In genomic region chr6:90676516-90676915, GRCh38 we compare ENCODE assay signal across 20 cellular contexts.
DNase-seq lines count a peak whose midpoint lies in the region; ATAC-seq, FAIRE-seq and TF ChIP-seq lines count a peak whose summit lies in the region.
"Had no signal": no experiment of that assay in that cellular context is flagged by ENCODE, and none has a peak within 500 bp of the region (broad histone marks: within the 10 kb centered on the region; RNA-seq: fewer than 3 reads in every experiment).

No MANE protein-coding gene starts in this region.

- CTCF ChIA-PET in HEK293 (lab: Yijun Ruan, JAX) (no interaction called here), H1 (lab: Charles Lee; ENCODE audit: partially characterized antibody) (no interaction called here)

- H4K5ac ChIP-seq in H1 (ENCODE audit: insufficient read length, low read depth, low read length) (no peak overlapping the region), mesendoderm (ENCODE audit: low read length) (no peak overlapping the region)

- no peak overlapping the region for H2BK120ac ChIP-seq in H1 (replicated peaks; ENCODE audit: low read depth, low read length)
- peak overlapping the region; percentile 36 for H2BK120ac ChIP-seq in mesendoderm (ENCODE audit: low read depth, low read length)

- H3K4me2 ChIP-seq in H1 (ENCODE audit: insufficient read depth in 1 of 2, low read depth in 2 of 2, low read length in 2 of 2) (peak overlapping the region; percentile 37 to 50; a peak in 3 of 4 replicates), mesendoderm (ENCODE audit: low read length) (no peak overlapping the region)
- H3K4me2 ChIP-seq: A549 had no signal

- intact Hi-C loops in lower lobe of right lung (cut with DNase I) = no loop called here

- peak in 1 of 2 experiments; percentile 26; a peak in 1 of 3 replicates for TF ChIP-seq EP300 in H1 (IDR thresholded peaks at IDR 0.05; ENCODE audit: borderline replicate concordance in 1 of 2, low read depth in 2 of 2, low read length in 2 of 2)

- TF ChIP-seq CTCF in HEK293 (tag by site-specific recombination; IDR thresholded peaks at IDR 0.05) = no peak
- TF ChIP-seq CTCF in H1 (IDR thresholded peaks at IDR 0.05; ENCODE audit: control extremely low read depth in 1 of 3, insufficient read depth in 1 of 3, low read depth in 1 of 3, low read length in 3 of 3) = no peak
- no peak for TF ChIP-seq CTCF in lower lobe of right lung (IDR thresholded peaks at IDR 0.05)

- H3K18ac ChIP-seq in H1 (ENCODE audit: extremely low read depth, low read length) (no peak overlapping the region; the same call in 1 of the 2 replicates), mesendoderm (ENCODE audit: low read length) (peak overlapping the region; percentile 83)

- no peak overlapping the region for H3K56ac ChIP-seq in H1 (replicated peaks; ENCODE audit: insufficient read length, low read depth, low read length)
- no peak overlapping the region for H3K56ac ChIP-seq in mesendoderm (ENCODE audit: low read length)

- H2AFZ ChIP-seq in H1 (ENCODE audit: low read length) = no peak overlapping the region

- WGBS in H1 (ENCODE audit: extremely low coverage in 1 of 2, insufficient coverage in 1 of 2, insufficient read length in 1 of 2, insufficient replicate concordance in 2 of 2, low coverage in 1 of 2, low lambda C conversion rate in 2 of 2, missing lambda C conversion rate in 1 of 2), 2 experiments = 5% methylated on average over 3 of the region's 3 CpGs; no CpG with 5 or more reads in 1 of the 2 experiments
- WGBS in mesendoderm (ENCODE audit: extremely low coverage, insufficient coverage, low lambda C conversion rate) = no CpG with 5 or more reads among the region's 3 CpGs

- TF ChIP-seq POLR2A in H1 (IDR thresholded peaks at IDR 0.05; ENCODE audit: control extremely low read depth in 1 of 2, low read depth in 2 of 2, low read length in 2 of 2) (peak in 1 of 2 experiments; percentile 54; a peak in 1 of 3 replicates), H54 (IDR thresholded peaks at IDR 0.05; ENCODE audit: low read depth, low read length) (no peak)

- no peaks in the 10 kb centered on the region for H3K27me3 ChIP-seq in H1 (replicated peaks in 1 of 4; ENCODE audit: control insufficient read depth in 3 of 4, extremely low read depth in 1 of 4, insufficient read depth in 3 of 4, low read length in 3 of 4)
- no peaks in the 10 kb centered on the region for H3K27me3 ChIP-seq in mesendoderm (ENCODE audit: insufficient read depth, low read length, poor library complexity)
- no peaks in the 10 kb centered on the region for H3K27me3 ChIP-seq in lower lobe of right lung (ENCODE audit: low read depth)
- H3K27me3 ChIP-seq: MG63 had no signal

- no peak overlapping the region for H3K14ac ChIP-seq in H1 (ENCODE audit: insufficient read length)

- peak overlapping the region; percentile 63; the same call in 1 of the 2 replicates for H2BK20ac ChIP-seq in H1 (ENCODE audit: low read length)

- no peak overlapping the region for H4K91ac ChIP-seq in H1 (replicated peaks; ENCODE audit: insufficient read length, low read length)

- no peak overlapping the region for H3K4me3 ChIP-seq in HEK293 (ENCODE audit: low read depth, low read length)
- H3K4me3 ChIP-seq in H1 (ENCODE audit: extremely low read depth in 1 of 4, insufficient read depth in 2 of 4, low read depth in 3 of 4, low read length in 4 of 4) = no peak overlapping the region
- H3K4me3 ChIP-seq in mesendoderm (ENCODE audit: low read length) = no peak overlapping the region
- H3K4me3 ChIP-seq in lower lobe of right lung = no peak overlapping the region
- H3K4me3 ChIP-seq: A549, MG63 had no signal

- H2BK5ac ChIP-seq in H1 (ENCODE audit: low read depth, low read length) (peak overlapping the region; percentile 86; the same call in 1 of the 2 replicates), mesendoderm (ENCODE audit: low read length) (peak overlapping the region; percentile 33)

- POLR2A ChIA-PET in HEK293 (lab: Yijun Ruan, JAX) (no interaction called here), H1 (lab: Charles Lee; ENCODE audit: partially characterized antibody) (interaction anchor here (1.9 kb wide), 1 partner anchor 66 kb away, joined by 4 read pairs; no protein-coding TSS in a partner anchor)

- no peak overlapping the region for H4K8ac ChIP-seq in H1 (ENCODE audit: extremely low read depth, insufficient read depth, low read length)
- no peak overlapping the region for H4K8ac ChIP-seq in mesendoderm (ENCODE audit: low read depth, low read length)

- H3K9me3 ChIP-seq in HEK293 (ENCODE audit: control insufficient read depth, insufficient read depth, low read depth, low read length) = no peaks in the 10 kb centered on the region
- H3K9me3 ChIP-seq in H1 (ENCODE audit: insufficient read depth in 2 of 2, low read depth in 1 of 2, low read length in 1 of 2) = no peaks in the 10 kb centered on the region
- H3K9me3 ChIP-seq in lower lobe of right lung = no peaks in the 10 kb centered on the region
- H3K9me3 ChIP-seq: A549, MG63 had no signal

- H3K36me3 ChIP-seq in HEK293 (ENCODE audit: control insufficient read depth in 2 of 2, insufficient read depth in 1 of 2, low read length in 2 of 2) (no peaks in the 10 kb centered on the region), H1 (ENCODE audit: control insufficient read depth in 2 of 4, insufficient read depth in 4 of 4, low read length in 3 of 4) (0 out of 8 replicates have a peak, but pooled peaks cover 0 to 2% (median 0%) of the 10 kb centered on the region in 4 experiments), mesendoderm (ENCODE audit: control insufficient read depth, insufficient read depth, low read length) (no peaks in the 10 kb centered on the region), lower lobe of right lung (no peaks in the 10 kb centered on the region)
- H3K36me3 ChIP-seq: MG63 had no signal

- H3K9ac ChIP-seq in H1 (replicated peaks in 1 of 4; ENCODE audit: extremely low read depth in 1 of 4, low read depth in 3 of 4, low read length in 3 of 4) (no peak overlapping the region), mesendoderm (ENCODE audit: low read length) (no peak overlapping the region)

- H3K23me2 ChIP-seq in H1 (ENCODE audit: low read depth, low read length) = no peaks in the 10 kb centered on the region; the same call in 1 of the 2 replicates

- H3K4me1 ChIP-seq in HEK293 (ENCODE audit: control insufficient read depth, insufficient read depth, low read length) (peaks cover 19% of the 10 kb centered on the region), H1 (replicated peaks in 1 of 4; ENCODE audit: control insufficient read depth in 3 of 4, insufficient read depth in 4 of 4, low read length in 3 of 4) (peaks cover 0 to 16% (median 12%) of the 10 kb centered on the region in 4 experiments; a peak in 4 of 7 replicates), mesendoderm (ENCODE audit: control insufficient read depth, low read depth, low read length) (peaks cover 17% of the 10 kb centered on the region), lower lobe of right lung (no peaks in the 10 kb centered on the region)
- H3K4me1 ChIP-seq: A549 had no signal

- no peak for TF ChIP-seq RAD21 in H1 (IDR thresholded peaks at IDR 0.05 in 1 of 2, conservative IDR thresholded peaks at IDR 0.05 in 1 of 2; ENCODE audit: low read depth in 2 of 2, low read length in 2 of 2)

- peak; percentile 76 for DNase-seq in ELF-1 (ENCODE audit: low read depth, low spot score)
- DNase-seq in H1 (ENCODE audit: low read depth in 1 of 2, low spot score in 2 of 2) = peak in 1 of 2 experiments; percentile 74
- DNase-seq in mesendoderm = peak; percentile 99
- DNase-seq in H54 (ENCODE audit: insufficient read length, low spot score) = no peak
- DNase-seq in activated CD4-positive, alpha-beta T cell treated with anti-CD3 and anti-CD28 coated beads, Interleukin-2, amount 50 U/mL, for 1 hour = no peak
- no peak for DNase-seq in lower lobe of right lung
- DNase-seq: C1 segment of cervical spinal cord; HCEC 1CT; IMR-90; Karpas-422; MG63; NCI-H2081 treated with DMSO at 0.1 percent for 48 hours; NCI-H226; NCI-H524 treated with DMSO at 0.1 percent for 48 hours; NK-92 treated with Interleukin-12 subunit alpha and Interleukin-12 subunit beta, amount 100 ng/mL, for 24 hours; OCI-M1; SHP77 treated with DMSO at 0.1 percent for 48 hours had no signal

- H2AK5ac ChIP-seq in H1 (ENCODE audit: low read depth, low read length) = no peak overlapping the region
- H2AK5ac ChIP-seq in mesendoderm (ENCODE audit: low read length) = no peak overlapping the region

- no peak overlapping the region for H3K23ac ChIP-seq in H1 (ENCODE audit: insufficient read length)
- no peak overlapping the region for H3K23ac ChIP-seq in mesendoderm (ENCODE audit: low read length)

- no peak overlapping the region for H2BK12ac ChIP-seq in H1 (ENCODE audit: low read depth, low read length)

- H3K27ac ChIP-seq in HEK293 (ENCODE audit: extremely low read depth, low read depth, low read length) (no peak overlapping the region), H1 (ENCODE audit: low read depth, low read length) (no peak overlapping the region), mesendoderm (ENCODE audit: low read depth, low read length) (no peak overlapping the region), lower lobe of right lung (no peak overlapping the region)
- H3K27ac ChIP-seq: A549 had no signal

- ATAC-seq in lower lobe of right lung = no peak
- ATAC-seq: A549, SK-N-SH treated with all-trans-retinoic acid at 6 μM for 48 hours had no signal

- H3K4ac ChIP-seq in H1 (replicated peaks; ENCODE audit: insufficient read length, low read depth, low read length) (no peak overlapping the region), mesendoderm (ENCODE audit: low read depth, low read length) (peak overlapping the region; percentile 36)

- H4K20me1 ChIP-seq in H1 (replicated peaks in 1 of 2; ENCODE audit: control insufficient read depth in 1 of 2, insufficient read depth in 2 of 2, low read length in 2 of 2) = no peaks in the 10 kb centered on the region

- H2BK15ac ChIP-seq in H1 (ENCODE audit: low read length) (no peak overlapping the region), mesendoderm (replicated peaks; ENCODE audit: low read depth) (no peak overlapping the region)

- H3K79me1 ChIP-seq in H1 (ENCODE audit: low read depth, low read length) (no peaks in the 10 kb centered on the region), mesendoderm (ENCODE audit: low read length) (no peaks in the 10 kb centered on the region)

- peak; percentile 90 for FAIRE-seq in H1 (lab: Jason Lieb, UNC)
- FAIRE-seq in H54 (lab: Jason Lieb, UNC) = no peak
- FAIRE-seq: A549 had no signal

- H3K79me2 ChIP-seq in H1 (ENCODE audit: control insufficient read depth in 1 of 2, insufficient read depth in 2 of 2, low read length in 2 of 2) = peaks cover 0 to 3% of the 10 kb centered on the region in 2 experiments; a peak in 1 of 4 replicates
- H3K79me2 ChIP-seq in mesendoderm (ENCODE audit: control insufficient read depth, insufficient read depth, low read length) = no peaks in the 10 kb centered on the region

TF ChIP-seq in HEK293, 187 proteins besides CTCF, POLR2A, EP300 and RAD21 (continues in another document):
- TF ChIP-seq ZBTB8A (tag by site-specific recombination; IDR thresholded peaks at IDR 0.05) = no peak
- TF ChIP-seq ZNF37A (tag by site-specific recombination; IDR thresholded peaks at IDR 0.05) = no peak
- TF ChIP-seq IKZF3 (tag by site-specific recombination; IDR thresholded peaks at IDR 0.05) = peak; percentile 83; the same call in 1 of the 2 replicates

TF ChIP-seq in H1, 55 proteins besides CTCF, POLR2A, EP300 and RAD21 (continues in another document):
- TF ChIP-seq POLR2AphosphoS5 (IDR thresholded peaks at IDR 0.05; ENCODE audit: low read depth, low read length) (peak; percentile 26; the same call in 1 of the 2 replicates), SUZ12 (IDR thresholded peaks at IDR 0.05; ENCODE audit: low read length) (no peak), SIX5 (IDR thresholded peaks at IDR 0.05; ENCODE audit: low read depth, low read length) (no peak)

Comparison
In these comparisons a context has a peak if more than half of its experiments do, and no peak if none do; other contexts are left out.
1. DNase-seq: peak in ELF-1 (single experiment) and mesendoderm (single experiment); none in H54 (single experiment), activated CD4-positive, alpha-beta T cell treated with anti-CD3 and anti-CD28 coated beads, Interleukin-2, amount 50 U/mL, for 1 hour (single experiment) and lower lobe of right lung (single experiment).